ENCODE assay signal across 29 cellular contexts in the genomic region with DNA sequence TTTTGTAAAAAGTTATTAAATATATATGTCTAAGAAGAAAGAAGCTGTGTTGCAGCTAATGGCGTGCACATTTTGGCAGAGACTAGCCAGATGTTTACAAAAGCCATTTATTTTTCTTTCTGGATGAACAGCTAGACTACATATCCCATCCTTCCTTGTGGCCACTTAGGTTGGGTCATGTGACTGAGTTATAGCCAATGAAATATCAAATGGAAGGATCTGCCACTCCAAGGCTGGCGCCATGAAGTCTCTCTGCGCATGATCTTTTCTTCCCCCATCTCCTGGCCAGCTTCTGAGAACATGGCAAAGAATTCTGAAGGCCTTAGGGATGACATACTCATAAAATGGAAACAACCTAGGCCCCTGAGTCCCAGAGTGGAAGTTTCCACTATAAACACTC.
"Had no signal": no experiment of that assay in that cellular context is flagged by ENCODE, and none has a peak within 500 bp of the region (broad histone marks: within the 10 kb centered on the region; RNA-seq: fewer than 3 reads in every experiment).

No MANE protein-coding gene starts in this region.

- DNase-seq: activated CD4-positive, alpha-beta T cell treated with anti-CD3 and anti-CD28 coated beads for 48 hours; activated CD4-positive, alpha-beta T cell treated with anti-CD3 and anti-CD28 coated beads, Interleukin-2, amount 50 U/mL, for 48 hours; activated CD8-positive, alpha-beta memory T cell treated with anti-CD3 and anti-CD28 coated beads for 24 hours; activated effector memory CD4-positive, alpha-beta T cell treated with anti-CD3 and anti-CD28 coated beads, Interleukin-2, amount 50 U/mL, for 16 hours; activated naive CD4-positive, alpha-beta T cell treated with anti-CD3 and anti-CD28 coated beads for 36 hours; activated naive CD8-positive, alpha-beta T cell treated with anti-CD3 and anti-CD28 coated beads for 36 hours; adrenal gland; aorta; body of pancreas; cerebellar nuclear complex; dorsolateral prefrontal cortex; effector memory CD4-positive, alpha-beta T cell; erythroblast; gastrocnemius medialis; glutamatergic neuron; left lung; mesendoderm; natural killer cell; stimulated activated CD4-positive, alpha-beta T cell treated with anti-CD3 and anti-CD28 coated beads, Interleukin-15, amount 100 ng/mL, for 24 hours; stimulated activated CD4-positive, alpha-beta T cell treated with anti-CD3 and anti-CD28 coated beads, Interleukin-2, amount 100 ng/mL, for 24 hours; stimulated activated naive CD4-positive, alpha-beta T cell; tibial artery had no signal

- H3K27ac Mint-ChIP-seq: activated naive CD4-positive, alpha-beta T cell treated with anti-CD3 and anti-CD28 coated beads for 36 hours; activated naive CD8-positive, alpha-beta T cell treated with anti-CD3 and anti-CD28 coated beads for 36 hours; natural killer cell; neural progenitor cell had no signal

- H2AFZ ChIP-seq: neural progenitor cell had no signal

- H3K4me1 ChIP-seq: adrenal gland, gastrocnemius medialis, left lung, right atrium auricular region, suprapubic skin, tibial artery had no signal

- H3K9me3 ChIP-seq: adrenal gland, body of pancreas, gastrocnemius medialis, right atrium auricular region, suprapubic skin, tibial artery had no signal

- H3K4me3 Mint-ChIP-seq: activated naive CD4-positive, alpha-beta T cell treated with anti-CD3 and anti-CD28 coated beads for 36 hours; activated naive CD8-positive, alpha-beta T cell treated with anti-CD3 and anti-CD28 coated beads for 36 hours; natural killer cell; neural progenitor cell had no signal

- H3K27me3 ChIP-seq: adrenal gland, body of pancreas, dorsolateral prefrontal cortex, gastrocnemius medialis, left lung, neural progenitor cell, right atrium auricular region, suprapubic skin, tibial artery had no signal

- H3K9ac ChIP-seq: neural progenitor cell had no signal

- H3K4me3 ChIP-seq: adrenal gland, body of pancreas, coronary artery, dorsolateral prefrontal cortex, gastrocnemius medialis, left lung, lung, neural progenitor cell, right atrium auricular region, suprapubic skin, tibial artery had no signal

- H3K27ac ChIP-seq: adrenal gland, body of pancreas, coronary artery, dorsolateral prefrontal cortex, gastrocnemius medialis, left lung, neural progenitor cell, right atrium auricular region, suprapubic skin, tibial artery, VCaP had no signal

- H3K36me3 Mint-ChIP-seq: activated naive CD8-positive, alpha-beta T cell treated with anti-CD3 and anti-CD28 coated beads for 36 hours; natural killer cell; neural progenitor cell had no signal

- H3K9me3 Mint-ChIP-seq: activated naive CD4-positive, alpha-beta T cell treated with anti-CD3 and anti-CD28 coated beads for 36 hours; activated naive CD8-positive, alpha-beta T cell treated with anti-CD3 and anti-CD28 coated beads for 36 hours; natural killer cell had no signal

- H3K4me2 ChIP-seq: neural progenitor cell had no signal

- ATAC-seq: activated CD4-positive, CD25-positive, alpha-beta regulatory T cell treated with anti-CD3 and anti-CD28 coated beads, Interleukin-2, amount 50 U/mL, for 24 hours; body of pancreas; gastrocnemius medialis; left lung; natural killer cell had no signal

- H3K36me3 ChIP-seq: adrenal gland, gastrocnemius medialis, left lung, neural progenitor cell, right atrium auricular region, suprapubic skin, tibial artery had no signal

- H3K4me1 Mint-ChIP-seq: activated naive CD8-positive, alpha-beta T cell treated with anti-CD3 and anti-CD28 coated beads for 36 hours; natural killer cell had no signal
